Comparison of ENCODE assay signal across 7 cellular contexts in genomic region chrX:106999002-106999975, GRCh38. TPM values are rescaled to one million over a fixed set of nuclear protein-coding genes. Genes with fewer than 3 reads are reported as not detected.
DNase-seq lines count a peak whose midpoint lies in the region; ATAC-seq and TF ChIP-seq lines count a peak whose summit lies in the region.

No MANE protein-coding gene starts in this region.

- H3K27ac ChIP-seq in liver (ENCODE audit: low read depth in 1 of 2, low read length in 2 of 2) = peak overlapping the region; percentile 3 to 34

- TF ChIP-seq CTCF in GM12875 (IDR thresholded peaks at IDR 0.05; ENCODE audit: borderline replicate concordance, insufficient read depth, low read depth, low read length) (peak; percentile 49; the same call in 1 of the 2 replicates), liver (IDR thresholded peaks at IDR 0.05; ENCODE audit: low read depth, low read length, missing input control) (peak; percentile 32)

- peaks cover 0 to 9% (median 6%) of the 10 kb centered on the region in 4 donors for H3K4me1 ChIP-seq in liver (ENCODE audit: control insufficient read depth in 4 of 4, insufficient read depth in 4 of 4, low read length in 3 of 4)

- peak; percentile 71 to 74 for TF ChIP-seq RAD21 in liver (IDR thresholded peaks at IDR 0.05)

- under 1% methylated on average over 88 of the region's 88 CpGs for WGBS in liver

- DNase-seq in NCI-H2107 (lab: John Stamatoyannopoulos, UW) = peak; percentile 25
- DNase-seq in activated CD4-positive, alpha-beta T cell treated with anti-CD3 and anti-CD28 coated beads for 4 hours = peak; percentile 29 to 42
- peak; percentile 57 for DNase-seq in dedifferentiated amniotic fluid mesenchymal stem cell (ENCODE audit: extremely low spot score)
- DNase-seq in stimulated activated CD4-positive, alpha-beta T cell treated with anti-CD3 and anti-CD28 coated beads, Interleukin-4, amount 100 ng/mL, for 1 hour = peak; percentile 43

- no peak overlapping the region for H3K9ac ChIP-seq in liver (ENCODE audit: low read depth in 1 of 2, low read length in 2 of 2)

- no peaks in the 10 kb centered on the region for H3K9me3 ChIP-seq in liver (ENCODE audit: control insufficient read depth in 4 of 4, low read length in 3 of 4)

- H3K27me3 ChIP-seq in liver (ENCODE audit: control insufficient read depth in 4 of 4, insufficient read depth in 4 of 4, low read length in 3 of 4) = peaks cover 0 to 4% (median 0%) of the 10 kb centered on the region in 4 donors

- no peaks in the 10 kb centered on the region for H3K36me3 ChIP-seq in liver (ENCODE audit: control insufficient read depth in 4 of 4, insufficient read depth in 3 of 4, low read depth in 1 of 4, low read length in 3 of 4)

- ATAC-seq in HG02759 (IDR thresholded peaks at IDR 0.05; ENCODE audit: unreplicated experiment) = peak; percentile 40

- H3K4me3 ChIP-seq in GM12875 (ENCODE audit: low read depth, low read length) (no peak overlapping the region), liver (ENCODE audit: low read depth in 1 of 3, low read length in 3 of 3) (peak overlapping the region; percentile 0 to 78 (median 46))

TF ChIP-seq in liver, 16 proteins besides CTCF, POLR2A, EP300 and RAD21:
- TF ChIP-seq NR2F2 (IDR thresholded peaks at IDR 0.05) (no peak), SP1 (IDR thresholded peaks at IDR 0.05) (no peak), HNF4G (IDR thresholded peaks at IDR 0.05) (no peak), REST (IDR thresholded peaks at IDR 0.05) (no peak), EGR1 (IDR thresholded peaks at IDR 0.05; ENCODE audit: low read depth in 2 of 2) (no peak), FOXA1 (IDR thresholded peaks at IDR 0.05) (no peak), HNF4A (conservative IDR thresholded peaks at IDR 0.05) (peak; percentile 14 to 34), YY1 (IDR thresholded peaks at IDR 0.05) (no peak), GABPA (IDR thresholded peaks at IDR 0.05 in 1 of 2, conservative IDR thresholded peaks at IDR 0.05 in 1 of 2) (no peak), ZBTB33 (IDR thresholded peaks at IDR 0.05) (no peak), TAF1 (conservative IDR thresholded peaks at IDR 0.05) (no peak), JUND (IDR thresholded peaks at IDR 0.05) (no peak), MAX (IDR thresholded peaks at IDR 0.05) (no peak), FOXA2 (IDR thresholded peaks at IDR 0.05) (no peak), RXRA (IDR thresholded peaks at IDR 0.05) (peak in 1 of 2 donors; percentile 6), ATF3 (IDR thresholded peaks at IDR 0.05) (no peak)

RNA-seq across cellular contexts. Expression of gene MORC4, which starts 0.7 kb away (rescaled TPM):
- total RNA-seq in liver = 10 to 100 TPM in 1 of 2 donors, 1 to 10 TPM in 1; 5.8 to 11.0 TPM
- polyA plus RNA-seq in liver = 10 to 100 TPM in 1 of 2 donors, 1 to 10 TPM in 1; 6.7 to 10.1 TPM
